In the genomic region with DNA sequence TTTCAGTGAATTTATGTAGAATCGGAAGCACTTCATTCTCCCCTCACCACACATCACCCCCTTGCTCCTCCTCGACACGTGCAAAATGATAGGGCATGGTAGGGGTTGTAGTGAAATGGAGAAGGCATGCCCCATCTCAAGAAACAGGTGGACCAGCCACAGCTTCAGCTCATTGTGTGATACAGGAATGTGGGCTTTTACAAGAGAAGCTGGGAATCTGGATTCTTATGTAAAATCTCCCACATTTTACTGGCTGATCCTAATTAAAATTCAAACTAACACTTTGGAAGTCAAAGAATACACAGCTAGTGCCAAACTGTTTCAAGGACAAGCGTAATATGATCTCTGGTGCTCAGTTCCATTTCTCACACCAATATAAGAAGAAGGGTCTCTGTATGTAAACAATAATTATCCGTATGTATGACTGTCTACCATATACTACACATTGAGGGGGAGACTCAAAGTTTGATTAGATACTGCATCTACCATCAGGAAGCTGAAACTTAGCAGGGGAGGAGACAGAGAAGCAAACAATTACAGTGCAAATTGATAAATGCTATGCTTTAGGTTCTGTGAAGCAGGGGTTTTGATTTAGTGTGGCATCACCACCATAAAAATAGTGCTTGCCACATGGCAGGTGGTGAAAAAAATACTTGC, we compare ENCODE assay signal across 9 cellular contexts. TPM values are rescaled to one million over a fixed set of nuclear protein-coding genes. Genes with fewer than 3 reads are reported as not detected.
DNase-seq lines count a peak whose midpoint lies in the region; ATAC-seq and TF ChIP-seq lines count a peak whose summit lies in the region.
"Had no signal": no experiment of that assay in that cellular context is flagged by ENCODE, and none has a peak within 500 bp of the region (broad histone marks: within the 10 kb centered on the region; RNA-seq: fewer than 3 reads in every experiment).

No MANE protein-coding gene starts in this region.

- H3K27ac ChIP-seq in stomach smooth muscle (ENCODE audit: low read length) (no peak overlapping the region), esophagus muscularis mucosa (replicated peaks in 1 of 4) (no peak overlapping the region), aorta (ENCODE audit: low read depth in 1 of 2, low read length in 2 of 2) (no peak overlapping the region)
- H3K27ac ChIP-seq: SK-N-MC had no signal

- H3K27ac Mint-ChIP-seq in activated naive CD4-positive, alpha-beta T cell treated with anti-CD3 and anti-CD28 coated beads, Interleukin-2, amount 50 U/mL, for 24 hours: peak overlapping the region; percentile 71
- H3K27ac Mint-ChIP-seq in activated naive CD4-positive, alpha-beta T cell treated with anti-CD3 and anti-CD28 coated beads for 36 hours: no peak overlapping the region
- peak overlapping the region; percentile 64 for H3K27ac Mint-ChIP-seq in central memory CD8-positive, alpha-beta T cell (ENCODE audit: low read depth)

- WGBS in esophagus muscularis mucosa: 83% methylated on average over 5 of the region's 5 CpGs
- 57 to 73% methylated on average over 5 of the region's 5 CpGs for WGBS in aorta, 2 donors

- intact Hi-C loops in activated naive CD4-positive, alpha-beta T cell treated with anti-CD3 and anti-CD28 coated beads for 36 hours (cut with micrococcal nuclease): loop anchor here (1.0 to 10.0 kb wide), 10 partner anchors 33 to 1965 kb away; partner anchors contain the start of genes ECHDC1 and THEMIS
- intact Hi-C loops in esophagus muscularis mucosa (cut with DNase I) (no loop called here), left ventricle myocardium superior (cut with micrococcal nuclease) (no loop called here), aorta (cut with DNase I) (no loop called here)

- H3K36me3 Mint-ChIP-seq in activated naive CD4-positive, alpha-beta T cell treated with anti-CD3 and anti-CD28 coated beads, Interleukin-2, amount 50 U/mL, for 24 hours: peaks cover 5% of the 10 kb centered on the region
- H3K36me3 Mint-ChIP-seq in activated naive CD4-positive, alpha-beta T cell treated with anti-CD3 and anti-CD28 coated beads for 36 hours (ENCODE audit: low read depth): peaks cover 6% of the 10 kb centered on the region
- H3K36me3 Mint-ChIP-seq in central memory CD8-positive, alpha-beta T cell (ENCODE audit: insufficient read depth): peaks cover 3% of the 10 kb centered on the region

- H3K4me3 ChIP-seq in stomach smooth muscle (ENCODE audit: low read length in 2 of 2) (peak overlapping the region; percentile 30 to 33), esophagus muscularis mucosa (peak overlapping the region in 2 of 4 donors; percentile 10 to 18), aorta (ENCODE audit: low read length in 2 of 2) (no peak overlapping the region)
- H3K4me3 ChIP-seq: SK-N-MC had no signal

- peaks cover 2% of the 10 kb centered on the region for H3K4me1 ChIP-seq in stomach smooth muscle (ENCODE audit: control insufficient read depth, insufficient read depth, low read length)
- H3K4me1 ChIP-seq in esophagus muscularis mucosa: peaks cover 0 to 17% (median 13%) of the 10 kb centered on the region in 4 donors
- H3K4me1 ChIP-seq in aorta (ENCODE audit: control insufficient read depth in 1 of 2, insufficient read depth in 2 of 2, low read length in 2 of 2): no peaks in the 10 kb centered on the region

- H3K9me3 ChIP-seq in stomach smooth muscle (ENCODE audit: control insufficient read depth in 2 of 2, low read length in 2 of 2) (no peaks in the 10 kb centered on the region), esophagus muscularis mucosa (no peaks in the 10 kb centered on the region), aorta (ENCODE audit: control insufficient read depth, low read length) (no peaks in the 10 kb centered on the region)

- CTCF ChIA-PET in activated naive CD4-positive, alpha-beta T cell treated with anti-CD3 and anti-CD28 coated beads for 36 hours (lab: Charles Lee): interaction anchor here (0.6 to 3.8 kb wide), 6 partner anchors 32 to 650 kb away, joined by 3 to 34 read pairs (median 3); no protein-coding TSS in a partner anchor

- no peaks in the 10 kb centered on the region for H3K9me3 Mint-ChIP-seq in activated naive CD4-positive, alpha-beta T cell treated with anti-CD3 and anti-CD28 coated beads, Interleukin-2, amount 50 U/mL, for 24 hours
- peaks cover 4% of the 10 kb centered on the region for H3K9me3 Mint-ChIP-seq in activated naive CD4-positive, alpha-beta T cell treated with anti-CD3 and anti-CD28 coated beads for 36 hours
- H3K9me3 Mint-ChIP-seq in central memory CD8-positive, alpha-beta T cell: no peaks in the 10 kb centered on the region

- TF ChIP-seq POLR2A in esophagus muscularis mucosa (IDR thresholded peaks at IDR 0.05; ENCODE audit: low read depth): no peak

- no peaks in the 10 kb centered on the region for H3K27me3 ChIP-seq in stomach smooth muscle (ENCODE audit: control insufficient read depth in 1 of 2, insufficient read depth in 2 of 2, low read length in 2 of 2)
- no peaks in the 10 kb centered on the region for H3K27me3 ChIP-seq in esophagus muscularis mucosa
- H3K27me3 ChIP-seq in aorta (ENCODE audit: control insufficient read depth in 1 of 2, insufficient read depth in 2 of 2, low read length in 1 of 2): no peaks in the 10 kb centered on the region

- peak overlapping the region; percentile 71 for H3K4me3 Mint-ChIP-seq in activated naive CD4-positive, alpha-beta T cell treated with anti-CD3 and anti-CD28 coated beads, Interleukin-2, amount 50 U/mL, for 24 hours
- H3K4me3 Mint-ChIP-seq in activated naive CD4-positive, alpha-beta T cell treated with anti-CD3 and anti-CD28 coated beads for 36 hours: no peak overlapping the region
- H3K4me3 Mint-ChIP-seq in central memory CD8-positive, alpha-beta T cell: peak overlapping the region; percentile 64

- H3K36me3 ChIP-seq in stomach smooth muscle (ENCODE audit: control insufficient read depth in 2 of 2, insufficient read depth in 2 of 2, low read length in 2 of 2) (no peaks in the 10 kb centered on the region), esophagus muscularis mucosa (no peaks in the 10 kb centered on the region), aorta (ENCODE audit: control insufficient read depth in 1 of 2, insufficient read depth in 2 of 2, low read length in 1 of 2) (no peaks in the 10 kb centered on the region)

- H3K27me3 Mint-ChIP-seq in activated naive CD4-positive, alpha-beta T cell treated with anti-CD3 and anti-CD28 coated beads, Interleukin-2, amount 50 U/mL, for 24 hours: no peaks in the 10 kb centered on the region
- H3K27me3 Mint-ChIP-seq in activated naive CD4-positive, alpha-beta T cell treated with anti-CD3 and anti-CD28 coated beads for 36 hours (ENCODE audit: low read depth): peaks cover 4% of the 10 kb centered on the region
- no peaks in the 10 kb centered on the region for H3K27me3 Mint-ChIP-seq in central memory CD8-positive, alpha-beta T cell

- TF ChIP-seq CTCF in esophagus muscularis mucosa (IDR thresholded peaks at IDR 0.05): no peak

- H3K9ac ChIP-seq in stomach smooth muscle (ENCODE audit: low read length in 2 of 2): no peak overlapping the region

- peak; percentile 22 for ATAC-seq in HG03378 (IDR thresholded peaks at IDR 0.05; ENCODE audit: unreplicated experiment)
- no peak for ATAC-seq in central memory CD8-positive, alpha-beta T cell (replicated peaks; ENCODE audit: extremely low read depth, poor library complexity, severe bottlenecking)
- ATAC-seq in left ventricle myocardium superior: no peak
- ATAC-seq in aorta (ENCODE audit: low FRiP score): no peak

- DNase-seq in activated naive CD4-positive, alpha-beta T cell treated with anti-CD3 and anti-CD28 coated beads for 36 hours: no peak
- no peak for DNase-seq in central memory CD8-positive, alpha-beta T cell (ENCODE audit: low spot score in 2 of 2)
- DNase-seq in esophagus muscularis mucosa (ENCODE audit: extremely low spot score) (no peak), left ventricle myocardium superior (no peak), aorta (no peak)

- peaks cover 27% of the 10 kb centered on the region for H3K4me1 Mint-ChIP-seq in activated naive CD4-positive, alpha-beta T cell treated with anti-CD3 and anti-CD28 coated beads, Interleukin-2, amount 50 U/mL, for 24 hours
- peaks cover 28% of the 10 kb centered on the region for H3K4me1 Mint-ChIP-seq in activated naive CD4-positive, alpha-beta T cell treated with anti-CD3 and anti-CD28 coated beads for 36 hours (ENCODE audit: low read depth)
- peaks cover 19% of the 10 kb centered on the region for H3K4me1 Mint-ChIP-seq in central memory CD8-positive, alpha-beta T cell

- TF ChIP-seq EP300 in esophagus muscularis mucosa (IDR thresholded peaks at IDR 0.05): no peak

RNA-seq across cellular contexts. Expression of gene KIAA0408, which starts 24.3 kb away (rescaled TPM):
- total RNA-seq in activated naive CD4-positive, alpha-beta T cell treated with anti-CD3 and anti-CD28 coated beads for 36 hours: 1 to 10 TPM; 2.0 to 3.1 TPM
- total RNA-seq in esophagus muscularis mucosa (10 to 100 TPM; 19.1 to 41.5 (median 29.7) TPM), left ventricle myocardium superior (2.4 TPM), aorta (1 to 10 TPM; 1.9 to 6.2 TPM)
- polyA plus RNA-seq in aorta: 1 to 10 TPM in 1 of 2 donors, under 1 TPM in 1; 0.63 to 4.2 TPM

Comparison
In these comparisons a context has a peak if more than half of its experiments do, and no peak if none do; other contexts are left out.
1. H3K4me3 ChIP-seq: peak in stomach smooth muscle (2 of 2); none in aorta (0 of 2).